Comparison of ENCODE assay signal across 1 cellular context in the genomic region with DNA sequence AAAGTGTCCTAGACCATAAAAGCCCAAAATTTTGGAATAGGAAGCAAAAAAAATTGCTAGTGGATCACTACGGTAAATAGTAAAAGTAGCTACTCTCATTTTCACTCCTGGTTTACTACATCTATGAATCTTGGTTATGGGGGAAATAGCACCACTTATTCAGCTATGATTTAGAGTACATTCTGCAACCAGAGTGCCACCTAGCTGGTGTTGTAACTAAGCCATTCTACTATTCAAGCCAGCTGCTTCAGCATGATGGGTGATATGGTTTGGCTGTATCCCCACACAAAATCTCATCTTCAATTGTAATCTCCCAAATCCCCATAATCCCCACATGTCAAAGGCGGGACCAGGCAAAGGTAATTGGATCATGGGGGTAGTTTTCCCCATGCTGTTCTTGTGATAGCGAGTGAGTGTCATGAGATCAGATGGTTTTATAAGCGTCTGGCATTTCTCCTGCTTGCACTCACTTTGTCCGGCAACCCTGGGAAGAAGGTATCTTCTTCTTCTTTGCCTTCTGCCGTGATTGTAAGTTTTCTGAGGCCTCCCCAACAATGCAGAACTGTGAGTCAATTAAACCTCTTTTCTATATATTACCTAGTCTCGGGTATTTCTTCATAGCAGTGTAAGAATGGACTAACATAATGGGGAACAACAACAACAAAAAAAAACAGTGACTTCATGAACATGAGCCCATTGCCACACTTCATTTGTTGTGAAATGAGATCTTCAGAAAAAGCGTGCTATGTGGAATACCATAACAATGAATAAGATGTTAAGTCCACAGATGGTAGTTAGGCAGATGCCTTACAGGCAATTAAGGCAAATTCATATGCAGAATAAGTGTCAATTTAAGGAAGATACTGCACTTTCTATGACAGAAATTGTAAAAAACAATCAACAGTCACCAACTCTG.
TF ChIP-seq lines count a peak whose summit lies in the region.

No MANE protein-coding gene starts in this region.

TF ChIP-seq in WTC11, 78 proteins besides CTCF, POLR2A, EP300 and RAD21 (continued from another document):
- TF ChIP-seq, protein P1, sequence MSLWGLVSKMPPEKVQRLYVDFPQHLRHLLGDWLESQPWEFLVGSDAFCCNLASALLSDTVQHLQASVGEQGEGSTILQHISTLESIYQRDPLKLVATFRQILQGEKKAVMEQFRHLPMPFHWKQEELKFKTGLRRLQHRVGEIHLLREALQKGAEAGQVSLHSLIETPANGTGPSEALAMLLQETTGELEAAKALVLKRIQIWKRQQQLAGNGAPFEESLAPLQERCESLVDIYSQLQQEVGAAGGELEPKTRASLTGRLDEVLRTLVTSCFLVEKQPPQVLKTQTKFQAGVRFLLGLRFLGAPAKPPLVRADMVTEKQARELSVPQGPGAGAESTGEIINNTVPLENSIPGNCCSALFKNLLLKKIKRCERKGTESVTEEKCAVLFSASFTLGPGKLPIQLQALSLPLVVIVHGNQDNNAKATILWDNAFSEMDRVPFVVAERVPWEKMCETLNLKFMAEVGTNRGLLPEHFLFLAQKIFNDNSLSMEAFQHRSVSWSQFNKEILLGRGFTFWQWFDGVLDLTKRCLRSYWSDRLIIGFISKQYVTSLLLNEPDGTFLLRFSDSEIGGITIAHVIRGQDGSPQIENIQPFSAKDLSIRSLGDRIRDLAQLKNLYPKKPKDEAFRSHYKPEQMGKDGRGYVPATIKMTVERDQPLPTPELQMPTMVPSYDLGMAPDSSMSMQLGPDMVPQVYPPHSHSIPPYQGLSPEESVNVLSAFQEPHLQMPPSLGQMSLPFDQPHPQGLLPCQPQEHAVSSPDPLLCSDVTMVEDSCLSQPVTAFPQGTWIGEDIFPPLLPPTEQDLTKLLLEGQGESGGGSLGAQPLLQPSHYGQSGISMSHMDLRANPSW (CRISPR knock-in tag; conservative IDR thresholded peaks at IDR 0.05; ENCODE audit: low read depth): no peak
- TF ChIP-seq FOXP1 (CRISPR knock-in tag; IDR thresholded peaks at IDR 0.05; ENCODE audit: borderline replicate concordance) (no peak), SOX15 (CRISPR knock-in tag; IDR thresholded peaks at IDR 0.05) (no peak), ZNF232 (CRISPR knock-in tag; IDR thresholded peaks at IDR 0.05) (no peak)
- TF ChIP-seq, protein P2, sequence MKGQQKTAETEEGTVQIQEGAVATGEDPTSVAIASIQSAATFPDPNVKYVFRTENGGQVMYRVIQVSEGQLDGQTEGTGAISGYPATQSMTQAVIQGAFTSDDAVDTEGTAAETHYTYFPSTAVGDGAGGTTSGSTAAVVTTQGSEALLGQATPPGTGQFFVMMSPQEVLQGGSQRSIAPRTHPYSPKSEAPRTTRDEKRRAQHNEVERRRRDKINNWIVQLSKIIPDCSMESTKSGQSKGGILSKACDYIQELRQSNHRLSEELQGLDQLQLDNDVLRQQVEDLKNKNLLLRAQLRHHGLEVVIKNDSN (CRISPR knock-in tag; IDR thresholded peaks at IDR 0.05): no peak
- TF ChIP-seq, protein P3, sequence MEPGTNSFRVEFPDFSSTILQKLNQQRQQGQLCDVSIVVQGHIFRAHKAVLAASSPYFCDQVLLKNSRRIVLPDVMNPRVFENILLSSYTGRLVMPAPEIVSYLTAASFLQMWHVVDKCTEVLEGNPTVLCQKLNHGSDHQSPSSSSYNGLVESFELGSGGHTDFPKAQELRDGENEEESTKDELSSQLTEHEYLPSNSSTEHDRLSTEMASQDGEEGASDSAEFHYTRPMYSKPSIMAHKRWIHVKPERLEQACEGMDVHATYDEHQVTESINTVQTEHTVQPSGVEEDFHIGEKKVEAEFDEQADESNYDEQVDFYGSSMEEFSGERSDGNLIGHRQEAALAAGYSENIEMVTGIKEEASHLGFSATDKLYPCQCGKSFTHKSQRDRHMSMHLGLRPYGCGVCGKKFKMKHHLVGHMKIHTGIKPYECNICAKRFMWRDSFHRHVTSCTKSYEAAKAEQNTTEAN (CRISPR knock-in tag; IDR thresholded peaks at IDR 0.05): no peak
